6 cellular contexts compared by ENCODE assay signal in the genomic region with DNA sequence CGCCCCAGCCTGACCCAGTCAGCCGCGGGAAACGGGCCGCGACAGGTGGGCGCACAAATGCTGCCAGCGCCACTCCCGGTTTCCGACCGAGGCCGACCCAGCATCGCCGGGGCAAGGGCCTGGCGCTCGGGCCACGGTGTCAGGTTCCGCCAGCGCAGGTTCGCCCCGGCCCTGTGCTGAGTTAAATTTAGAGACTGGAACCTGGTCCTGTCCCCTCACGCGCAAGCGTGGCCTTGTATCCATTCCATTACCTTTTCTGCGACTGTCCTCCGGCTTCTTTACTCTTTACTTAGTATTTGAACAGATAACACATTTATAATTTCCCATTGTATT. TPM values are rescaled to one million over a fixed set of nuclear protein-coding genes. Genes with fewer than 3 reads are reported as not detected.
A peak's percentile ranks its signal among the peaks of the same experiment; 100 is the strongest.
DNase-seq lines count a peak whose midpoint lies in the region; ATAC-seq and TF ChIP-seq lines count a peak whose summit lies in the region.

No MANE protein-coding gene starts in this region.

- H3K9me3 ChIP-seq in lung (ENCODE audit: control insufficient read depth in 2 of 2, insufficient read depth in 1 of 2, low read length in 1 of 2): no peaks in the 10 kb centered on the region

- intact Hi-C loops in CD14-positive monocyte (cut with micrococcal nuclease): loop anchor here in 1 of 2 donors (2.0 kb wide), 1 partner anchor 17 kb away; no protein-coding TSS in a partner anchor

- H3K9me3 Mint-ChIP-seq in CD14-positive monocyte: peaks cover 0 to 16% (median 7%) of the 10 kb centered on the region in 7 donors
- H3K9me3 Mint-ChIP-seq in activated CD8-positive, alpha-beta T cell treated with anti-CD3 and anti-CD28 coated beads, Interleukin-2, amount 10 ng/mL, durations not matched to agents 7 days and 5 days (ENCODE audit: insufficient read depth): no peaks in the 10 kb centered on the region

- no peak for DNase-seq in CD14-positive monocyte (ENCODE audit: low spot score)
- no peak for DNase-seq in activated CD8-positive, alpha-beta T cell treated with anti-CD3 and anti-CD28 coated beads, Interleukin-2, amount 10 ng/mL, durations not matched to agents 7 days and 5 days
- no peak for DNase-seq in lung (ENCODE audit: low spot score)
- no peak for DNase-seq in HuH-7.5 (ENCODE audit: low spot score)
- DNase-seq in NOMO-1 treated with dmso at 0.1 percent for 144 hours (lab: John Stamatoyannopoulos, UW; ENCODE audit: unreplicated experiment): no peak
- DNase-seq in stimulated activated CD4-positive, alpha-beta T cell treated with anti-CD3 and anti-CD28 coated beads, Interleukin-15, amount 100 ng/mL, for 24 hours: no peak

- peaks cover 27 to 36% (median 28%) of the 10 kb centered on the region in 3 donors for H3K27me3 Mint-ChIP-seq in CD14-positive monocyte (ENCODE audit: low read depth in 3 of 3)
- peaks cover 31% of the 10 kb centered on the region for H3K27me3 Mint-ChIP-seq in activated CD8-positive, alpha-beta T cell treated with anti-CD3 and anti-CD28 coated beads, Interleukin-2, amount 10 ng/mL, durations not matched to agents 7 days and 5 days (ENCODE audit: low read depth)

- H3K27me3 ChIP-seq in lung (ENCODE audit: control insufficient read depth, insufficient read depth): no peaks in the 10 kb centered on the region

- POLR2A ChIA-PET in activated CD8-positive, alpha-beta T cell treated with anti-CD3 and anti-CD28 coated beads, Interleukin-2, amount 10 ng/mL, durations not matched to agents 7 days and 5 days (lab: Charles Lee): interaction anchor here (1.8 to 5.3 kb wide), 3 partner anchors 13 to 56 kb away, joined by 4 to 40 read pairs (median 28); partner anchors contain the start of gene TRIM52

- H3K4me1 ChIP-seq in lung (ENCODE audit: control insufficient read depth in 2 of 2, insufficient read depth in 2 of 2, low read length in 2 of 2): peaks cover 0 to 11% of the 10 kb centered on the region in 2 donors

- peaks cover 60% of the 10 kb centered on the region for H3K4me1 Mint-ChIP-seq in CD14-positive monocyte
- H3K4me1 Mint-ChIP-seq in activated CD8-positive, alpha-beta T cell treated with anti-CD3 and anti-CD28 coated beads, Interleukin-2, amount 10 ng/mL, durations not matched to agents 7 days and 5 days (ENCODE audit: low read depth): peaks cover 36% of the 10 kb centered on the region

- peak overlapping the region; percentile 52 for H3K4me3 ChIP-seq in lung

- CTCF ChIA-PET in activated CD8-positive, alpha-beta T cell treated with anti-CD3 and anti-CD28 coated beads, Interleukin-2, amount 10 ng/mL, durations not matched to agents 7 days and 5 days (lab: Charles Lee): interaction anchor here (1.0 to 5.5 kb wide), 3 partner anchors 11 to 37 kb away, joined by 3 to 78 read pairs (median 4); no protein-coding TSS in a partner anchor

- H3K36me3 ChIP-seq in lung (ENCODE audit: control insufficient read depth in 2 of 2, insufficient read depth in 2 of 2, low read length in 2 of 2): no peaks in the 10 kb centered on the region

- peak overlapping the region in 1 of 2 donors; percentile 30 for H3K27ac ChIP-seq in lung (ENCODE audit: low read depth in 1 of 2, low read length in 1 of 2)

- WGBS in lung, 2 donors: 1 to 3% methylated on average over 23 to 26 of the region's 26 CpGs

- no peak for TF ChIP-seq CTCF in CD14-positive monocyte (IDR thresholded peaks at IDR 0.05)
- no peak for TF ChIP-seq CTCF in lung (IDR thresholded peaks at IDR 0.05; ENCODE audit: control extremely low read depth, extremely low read depth)

- H3K27ac Mint-ChIP-seq in CD14-positive monocyte: peak overlapping the region in 1 of 7 donors; percentile 73
- peak overlapping the region; percentile 63 for H3K27ac Mint-ChIP-seq in activated CD8-positive, alpha-beta T cell treated with anti-CD3 and anti-CD28 coated beads, Interleukin-2, amount 10 ng/mL, durations not matched to agents 7 days and 5 days

- H3K4me3 Mint-ChIP-seq in CD14-positive monocyte: peak overlapping the region; percentile 92 to 99
- H3K4me3 Mint-ChIP-seq in activated CD8-positive, alpha-beta T cell treated with anti-CD3 and anti-CD28 coated beads, Interleukin-2, amount 10 ng/mL, durations not matched to agents 7 days and 5 days: peak overlapping the region; percentile 78

- H3K36me3 Mint-ChIP-seq in CD14-positive monocyte: peaks cover 13 to 16% of the 10 kb centered on the region in 2 donors
- H3K36me3 Mint-ChIP-seq in activated CD8-positive, alpha-beta T cell treated with anti-CD3 and anti-CD28 coated beads, Interleukin-2, amount 10 ng/mL, durations not matched to agents 7 days and 5 days (ENCODE audit: low read depth): peaks cover 4% of the 10 kb centered on the region

- ATAC-seq in activated CD8-positive, alpha-beta T cell treated with anti-CD3 and anti-CD28 coated beads, Interleukin-2, amount 10 ng/mL, durations not matched to agents 7 days and 5 days: no peak
- ATAC-seq in lung (ENCODE audit: insufficient read depth, low FRiP score): no peak

RNA-seq across cellular contexts. Expression of gene TRIM7, which starts 0.4 kb away (rescaled TPM):
- 10 to 100 TPM; 10.3 to 12.8 TPM for polyA plus RNA-seq in CD14-positive monocyte
- 1 to 10 TPM; 1.1 to 1.5 TPM for total RNA-seq in activated CD8-positive, alpha-beta T cell treated with anti-CD3 and anti-CD28 coated beads, Interleukin-2, amount 10 ng/mL, durations not matched to agents 7 days and 5 days
- 1 to 10 TPM in 1 of 2 donors, under 1 TPM in 1; 0.46 to 3.8 TPM for total RNA-seq in lung
- polyA plus RNA-seq in lung: 1 to 10 TPM; 1.2 to 3.6 TPM

RNA-seq across cellular contexts. Expression of gene TRIM41, which starts 17.7 kb away (rescaled TPM):
- polyA plus RNA-seq in CD14-positive monocyte: under 1 TPM; 0.12 to 0.24 TPM
- 10 to 100 TPM; 40.0 to 44.7 TPM for total RNA-seq in activated CD8-positive, alpha-beta T cell treated with anti-CD3 and anti-CD28 coated beads, Interleukin-2, amount 10 ng/mL, durations not matched to agents 7 days and 5 days
- total RNA-seq in lung: 10 to 100 TPM; 13.1 to 38.6 TPM
- polyA plus RNA-seq in lung: 10 to 100 TPM; 20.3 to 24.1 TPM

RNA-seq across cellular contexts. Expression of gene RACK1, which starts 38.3 kb away (rescaled TPM):
- polyA plus RNA-seq in CD14-positive monocyte (1,000 to 10,000 TPM; 1,150 to 1,195 TPM), lung (1,000 to 10,000 TPM; 1,850 to 2,028 TPM)
- total RNA-seq in activated CD8-positive, alpha-beta T cell treated with anti-CD3 and anti-CD28 coated beads, Interleukin-2, amount 10 ng/mL, durations not matched to agents 7 days and 5 days: 1,000 to 10,000 TPM; 1,796 to 1,942 TPM
- total RNA-seq in lung: 1,000 to 10,000 TPM; 1,254 to 2,994 TPM

RNA-seq across cellular contexts. Expression of gene TRIM52, which starts 55.6 kb away (rescaled TPM):
- polyA plus RNA-seq in CD14-positive monocyte (1 to 10 TPM; 5.7 to 8.5 TPM), lung (10 to 100 TPM in 1 of 2 donors, 1 to 10 TPM in 1; 6.5 to 11.6 TPM)
- 10 to 100 TPM; 22.4 to 23.2 TPM for total RNA-seq in activated CD8-positive, alpha-beta T cell treated with anti-CD3 and anti-CD28 coated beads, Interleukin-2, amount 10 ng/mL, durations not matched to agents 7 days and 5 days
- total RNA-seq in lung: 10 to 100 TPM; 16.1 to 19.3 TPM

RNA-seq across cellular contexts. Expression of gene OR2V2, which starts 58.0 kb away (rescaled TPM):
- polyA plus RNA-seq in CD14-positive monocyte (not detected), lung (not detected)
- not detected for total RNA-seq in activated CD8-positive, alpha-beta T cell treated with anti-CD3 and anti-CD28 coated beads, Interleukin-2, amount 10 ng/mL, durations not matched to agents 7 days and 5 days
- total RNA-seq in lung: not detected
